In the genomic region with DNA sequence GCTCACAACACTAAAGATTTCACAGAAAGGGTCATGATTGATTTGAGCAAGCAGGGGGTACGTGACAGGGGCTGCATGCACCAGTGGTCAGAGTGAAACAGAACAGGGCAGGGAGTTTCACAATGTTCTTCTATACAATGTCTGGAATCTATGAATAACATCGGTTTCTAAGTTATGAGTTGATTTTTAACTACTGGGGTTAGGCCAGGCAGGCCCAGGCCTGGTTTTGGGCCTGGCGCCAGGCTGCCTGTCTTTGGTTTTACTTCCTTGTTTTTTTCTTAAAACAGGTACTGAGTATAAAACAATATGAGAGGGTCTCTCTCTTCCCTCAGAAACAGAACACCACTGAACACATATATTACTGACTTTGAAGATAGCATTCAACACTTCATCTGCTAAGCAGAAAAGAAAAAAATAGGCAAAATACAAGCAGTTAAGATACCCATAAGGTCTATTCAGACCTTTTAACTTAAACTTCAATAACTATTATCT, we compare ENCODE assay signal across 8 cellular contexts.
DNase-seq lines count a peak whose midpoint lies in the region; ATAC-seq, FAIRE-seq and TF ChIP-seq lines count a peak whose summit lies in the region.
"Not testable (repeated sequence)": the region's sequence is repeated elsewhere in the genome, so short reads cannot be mapped to it uniquely, and the experiment has no call there.

No MANE protein-coding gene starts in this region.

- H3K27me3 Mint-ChIP-seq in Calu3 (ENCODE audit: unreplicated experiment): not testable (repeated sequence)

- not testable (repeated sequence) for H3K9me3 ChIP-seq in lung (ENCODE audit: control insufficient read depth in 2 of 2, insufficient read depth in 1 of 2, low read length in 1 of 2); transverse colon

- CTCF ChIA-PET in Calu3 (lab: Charles Lee): not testable (repeated sequence)

- BruUV-seq in Calu3 (replicated peaks; lab: Mats Ljungman, UMichigan): not testable (repeated sequence)

- not testable (repeated sequence) for TF ChIP-seq EP300 in transverse colon (IDR thresholded peaks at IDR 0.05; ENCODE audit: low read depth)

- H3K4me1 ChIP-seq in lung (ENCODE audit: control insufficient read depth in 2 of 2, insufficient read depth in 2 of 2, low read length in 2 of 2); transverse colon: not testable (repeated sequence)

- not testable (repeated sequence) for TF ChIP-seq CTCF in Calu3 (IDR thresholded peaks at IDR 0.05; ENCODE audit: unreplicated experiment); lung (IDR thresholded peaks at IDR 0.05; ENCODE audit: control extremely low read depth, extremely low read depth); transverse colon (IDR thresholded peaks at IDR 0.05)

- not testable (repeated sequence) for H3K36me3 ChIP-seq in lung (ENCODE audit: control insufficient read depth in 2 of 2, insufficient read depth in 2 of 2, low read length in 2 of 2); transverse colon

- peak; percentile 99 for FAIRE-seq in RCC 7860 (lab: Jason Lieb, UNC)

- intact Hi-C loops in Calu3 (cut with micrococcal nuclease; ENCODE audit: unreplicated experiment): loop anchor here (1.0 to 10.0 kb wide), 4 partner anchors 16 to 788 kb away; a partner anchor contains a TSS
- intact Hi-C loops in Right ventricle myocardium inferior (cut with DNase I); transverse colon (cut with DNase I; ENCODE audit: low total_unique reads): not testable (repeated sequence)

- peaks cover 39% of the 10 kb centered on the region for H3K4me1 Mint-ChIP-seq in Calu3 (ENCODE audit: low read depth, unreplicated experiment)

- peak overlapping the region; percentile 91 for H3K27ac Mint-ChIP-seq in Calu3 (ENCODE audit: unreplicated experiment)

- H3K4me3 ChIP-seq in lung, transverse colon: not testable (repeated sequence)

- in situ Hi-C loops in transverse colon (cut with MboI; ENCODE audit: low pct_ligation_motif_present in 1 of 4, low pct_unique_long_range_greater_than_20kb in 1 of 4, low sequenced_read_pairs in 3 of 4): not testable (repeated sequence)

- peak overlapping the region; percentile 48 for H3K4me3 Mint-ChIP-seq in Calu3 (ENCODE audit: low read depth, unreplicated experiment)

- ATAC-seq in GM19438 (IDR thresholded peaks at IDR 0.05; ENCODE audit: low read depth, unreplicated experiment) (peak; percentile 41), HG03571 (IDR thresholded peaks at IDR 0.05; ENCODE audit: unreplicated experiment) (peak; percentile 49)
- ATAC-seq in Right ventricle myocardium inferior; lung (ENCODE audit: insufficient read depth, low FRiP score): not testable (repeated sequence)

- not testable (repeated sequence) for H3K27me3 ChIP-seq in lung (ENCODE audit: control insufficient read depth, insufficient read depth); transverse colon

- H3K27ac ChIP-seq in lung (ENCODE audit: low read depth in 1 of 2, low read length in 1 of 2): not testable (repeated sequence)
- H3K27ac ChIP-seq in transverse colon: peak overlapping the region in 3 of 4 donors; percentile 27 to 60 (median 31)

- not testable (repeated sequence) for H3K9me3 Mint-ChIP-seq in Calu3 (ENCODE audit: low read depth, unreplicated experiment)

- TF ChIP-seq POLR2A in transverse colon (IDR thresholded peaks at IDR 0.05): not testable (repeated sequence)

- WGBS in lung, 2 donors: 40 to 62% methylated on average over 3 of the region's 3 CpGs
- 35% methylated on average over 3 of the region's 3 CpGs; no CpG with 5 or more reads in 1 of the 2 donors for WGBS in transverse colon (ENCODE audit: low coverage in 1 of 2), 2 donors

- H3K36me3 Mint-ChIP-seq in Calu3 (ENCODE audit: insufficient read depth, unreplicated experiment): peaks cover 23% of the 10 kb centered on the region

- peak; percentile 75 for DNase-seq in Calu3
- DNase-seq in RCC 7860 (ENCODE audit: low spot score): peak; percentile 54
- peak; percentile 24 for DNase-seq in amniotic epithelial cell (ENCODE audit: low read depth)
- DNase-seq in Right ventricle myocardium inferior (ENCODE audit: missing footprints): peak; percentile 69
- peak; percentile 57 for DNase-seq in lung (ENCODE audit: low spot score)
- DNase-seq in transverse colon: peak; percentile 72

Comparison
In these comparisons a context has a peak if more than half of its experiments do, and no peak if none do; other contexts are left out.
1. DNase-seq: peak in every context shown above with its lines; median percentile 75 in Calu3; 72 in transverse colon; 69 in Right ventricle myocardium inferior; 57 in lung; 54 in RCC 7860; 24 in amniotic epithelial cell.